ENCODE assay signal across 16 cellular contexts in the genomic region with DNA sequence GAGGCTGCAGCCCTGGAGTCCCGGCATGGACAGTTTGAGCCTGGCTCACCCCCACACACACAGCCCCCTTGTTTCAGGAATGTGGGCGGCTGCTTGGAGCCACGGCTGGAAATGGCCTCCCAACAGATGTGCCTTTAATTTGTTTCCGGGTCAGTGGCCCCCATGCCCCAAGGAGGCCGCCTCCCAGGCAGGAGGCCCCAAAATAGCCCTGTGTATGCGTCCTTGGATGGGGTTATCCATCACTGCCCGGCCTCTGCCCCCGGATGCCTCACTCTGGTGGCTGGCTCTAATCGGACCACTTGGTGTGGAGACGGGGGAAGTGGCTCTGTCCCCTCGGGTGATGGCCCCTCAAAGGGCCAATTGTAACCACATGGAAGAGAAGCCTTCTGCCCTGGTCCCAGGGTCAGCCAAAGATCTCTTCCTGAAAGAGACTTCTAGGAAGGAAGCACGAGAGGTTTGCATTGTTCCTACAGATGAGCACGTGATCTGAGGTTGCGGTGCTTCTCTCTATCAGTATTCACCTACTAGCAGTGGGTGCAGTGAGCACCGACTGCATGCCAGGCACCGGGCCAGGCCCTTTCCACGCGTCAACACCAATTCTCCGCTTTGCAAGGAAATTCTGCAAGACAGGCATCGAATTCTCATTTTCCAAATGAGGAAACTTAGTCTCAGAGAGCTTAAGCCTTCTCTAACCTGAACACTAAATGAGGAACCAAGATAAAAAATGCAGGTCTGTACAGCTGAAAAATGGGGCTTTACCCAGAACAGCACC.
DNase-seq lines count a peak whose midpoint lies in the region; ATAC-seq, FAIRE-seq and TF ChIP-seq lines count a peak whose summit lies in the region.
"Had no signal": no experiment of that assay in that cellular context is flagged by ENCODE, and none has a peak within 500 bp of the region (broad histone marks: within the 10 kb centered on the region; RNA-seq: fewer than 3 reads in every experiment).

No MANE protein-coding gene starts in this region.

- FAIRE-seq in HepG2 (lab: Jason Lieb, UNC) (no peak), frontal cortex (lab: Jason Lieb, UNC) (no peak)
- FAIRE-seq: GM18507 had no signal

- no peak overlapping the region for H2AFZ ChIP-seq in HepG2 (ENCODE audit: low read length)
- H2AFZ ChIP-seq: GM23248 had no signal

- H3K27me3 Mint-ChIP-seq in neural crest cell (ENCODE audit: low read depth) = no peaks in the 10 kb centered on the region

- POLR2A ChIA-PET in HepG2 (lab: Yijun Ruan, JAX) = no interaction called here

- H4K20me1 ChIP-seq in HepG2 (ENCODE audit: insufficient read depth, low read length) = no peaks in the 10 kb centered on the region; the same call in none of the 2 replicates
- H4K20me1 ChIP-seq: BLaER1 treated with 17β-estradiol and CSF1 and Interleukin-3, amounts not matched to agents 10 nM and 100 nM had no signal

- TF ChIP-seq RAD21 in liver (IDR thresholded peaks at IDR 0.05) = no peak
- TF ChIP-seq RAD21 in HepG2 (CRISPR knock-in tag; IDR thresholded peaks at IDR 0.05) = no peak

- no peaks in the 10 kb centered on the region for H3K36me3 Mint-ChIP-seq in neural crest cell (ENCODE audit: low read depth)
- H3K36me3 Mint-ChIP-seq: CD4-positive, CD25-positive, alpha-beta regulatory T cell had no signal

- TF ChIP-seq POLR2A in HepG2 (IDR thresholded peaks at IDR 0.05; ENCODE audit: insufficient read depth in 1 of 2, low read depth in 2 of 2, low read length in 2 of 2) = no peak

- H3K79me2 ChIP-seq in HepG2 (ENCODE audit: insufficient read depth, low read length) = no peaks in the 10 kb centered on the region

- H3K4me3 ChIP-seq in liver (ENCODE audit: low read depth in 1 of 3, low read length in 3 of 3) = no peak overlapping the region
- H3K4me3 ChIP-seq in HepG2 (replicated peaks in 1 of 3; ENCODE audit: insufficient read depth in 1 of 3, low read depth in 2 of 3, low read length in 3 of 3) = no peak overlapping the region
- H3K4me3 ChIP-seq: BLaER1 treated with 17β-estradiol and CSF1 and Interleukin-3, amounts not matched to agents 10 nM and 100 nM; GM23248 had no signal

- peak overlapping the region; percentile 66 for H3K27ac Mint-ChIP-seq in neural crest cell (ENCODE audit: unreplicated experiment)
- H3K27ac Mint-ChIP-seq: CD4-positive, CD25-positive, alpha-beta regulatory T cell had no signal

- no peaks in the 10 kb centered on the region for H3K4me1 ChIP-seq in liver (ENCODE audit: control insufficient read depth in 4 of 4, insufficient read depth in 4 of 4, low read length in 3 of 4)
- no peaks in the 10 kb centered on the region for H3K4me1 ChIP-seq in HepG2 (ENCODE audit: insufficient read depth, low read length)

- in situ Hi-C loops in HepG2 (cut with HindIII; ENCODE audit: extremely low pct_ligation_motif_present, low pct_unique_long_range_greater_than_20kb) (no loop called here), KBM-7 (cut with MboI; ENCODE audit: low pct_unique_long_range_greater_than_20kb, low sequenced_read_pairs) (no loop called here)

- H3K9ac ChIP-seq in liver (ENCODE audit: low read depth in 1 of 2, low read length in 2 of 2) = no peak overlapping the region
- no peak overlapping the region for H3K9ac ChIP-seq in HepG2 (ENCODE audit: insufficient read depth, low read depth, low read length)
- H3K9ac ChIP-seq: BLaER1 treated with 17β-estradiol and CSF1 and Interleukin-3, amounts not matched to agents 10 nM and 100 nM; GM23248 had no signal

- CTCF ChIA-PET in HepG2 (lab: Yijun Ruan, JAX; ENCODE audit: low intra/inter-chr PET ratio, low total read pairs) = no interaction called here

- no peaks in the 10 kb centered on the region for H3K36me3 ChIP-seq in liver (ENCODE audit: control insufficient read depth in 4 of 4, insufficient read depth in 3 of 4, low read depth in 1 of 4, low read length in 3 of 4)
- H3K36me3 ChIP-seq in HepG2 (replicated peaks in 1 of 2; ENCODE audit: control insufficient read depth in 1 of 2, insufficient read depth in 2 of 2, low read length in 2 of 2) = no peaks in the 10 kb centered on the region
- H3K36me3 ChIP-seq: BLaER1 treated with 17β-estradiol and CSF1 and Interleukin-3, amounts not matched to agents 10 nM and 100 nM had no signal

- DNase-seq in HepG2 (ENCODE audit: low spot score) (no peak), left kidney (ENCODE audit: low read depth, low spot score) (peak; percentile 87), neural crest cell (ENCODE audit: low read depth, low spot score) (peak; percentile 68), superior temporal gyrus (ENCODE audit: extremely low spot score) (no peak), KBM-7 (no peak), frontal cortex (ENCODE audit: low spot score in 2 of 2) (no peak), DMS79 (lab: John Stamatoyannopoulos, UW) (no peak)
- DNase-seq: ACHN; CD4-positive, CD25-positive, alpha-beta regulatory T cell; DMS53; GM23248; H7 had no signal

- TF ChIP-seq CTCF in liver (IDR thresholded peaks at IDR 0.05; ENCODE audit: low read depth, low read length, missing input control) = no peak
- no peak for TF ChIP-seq CTCF in HepG2 (CRISPR knock-in tag; IDR thresholded peaks at IDR 0.05)
- no peak for TF ChIP-seq CTCF in neural crest cell (conservative IDR thresholded peaks at IDR 0.05)

- peak overlapping the region; percentile 38 for H3K4me3 Mint-ChIP-seq in neural crest cell
- H3K4me3 Mint-ChIP-seq: CD4-positive, CD25-positive, alpha-beta regulatory T cell had no signal

- no peak overlapping the region for H3K4me2 ChIP-seq in HepG2 (ENCODE audit: low read depth, low read length)
- H3K4me2 ChIP-seq: BLaER1 treated with 17β-estradiol and CSF1 and Interleukin-3, amounts not matched to agents 10 nM and 100 nM had no signal

- peaks cover 47% of the 10 kb centered on the region for H3K4me1 Mint-ChIP-seq in neural crest cell
- H3K4me1 Mint-ChIP-seq: CD4-positive, CD25-positive, alpha-beta regulatory T cell had no signal

- ATAC-seq in HepG2 = no peak

- H3K9me3 Mint-ChIP-seq in neural crest cell = peaks cover 6% of the 10 kb centered on the region

- no TSS peak for BruUV-seq in HepG2 (replicated peaks; lab: Mats Ljungman, UMichigan)

- H3K27ac ChIP-seq in liver (ENCODE audit: low read depth in 1 of 2, low read length in 2 of 2) (no peak overlapping the region), HepG2 (ENCODE audit: extremely low read length, insufficient read depth, low read length) (no peak overlapping the region)
- H3K27ac ChIP-seq: BLaER1 treated with 17β-estradiol and CSF1 and Interleukin-3, amounts not matched to agents 10 nM and 100 nM; GM23248; HL-60 had no signal

- TF ChIP-seq EP300 in HepG2 (IDR thresholded peaks at IDR 0.05; ENCODE audit: low read depth in 2 of 2, low read length in 2 of 2) (no peak), HepG2 (CRISPR knock-in tag; IDR thresholded peaks at IDR 0.05; ENCODE audit: borderline replicate concordance) (no peak)

- 80% methylated on average over 20 of the region's 20 CpGs for WGBS in liver
- 63% methylated on average over 14 of the region's 20 CpGs for WGBS in HepG2 (ENCODE audit: low lambda C conversion rate)

- H3K9me3 ChIP-seq in liver (ENCODE audit: control insufficient read depth in 4 of 4, low read length in 3 of 4) (no peaks in the 10 kb centered on the region), HepG2 (ENCODE audit: low read length) (no peaks in the 10 kb centered on the region)
- H3K9me3 ChIP-seq: BLaER1 treated with 17β-estradiol and CSF1 and Interleukin-3, amounts not matched to agents 10 nM and 100 nM had no signal

- no peaks in the 10 kb centered on the region for H3K27me3 ChIP-seq in liver (ENCODE audit: control insufficient read depth in 4 of 4, insufficient read depth in 4 of 4, low read length in 3 of 4)
- peaks cover 2 to 34% of the 10 kb centered on the region in 2 experiments; a peak in 3 of 5 replicates for H3K27me3 ChIP-seq in HepG2 (ENCODE audit: control insufficient read depth in 1 of 2, insufficient read depth in 2 of 2, low read length in 2 of 2)
- H3K27me3 ChIP-seq: BLaER1 treated with 17β-estradiol and CSF1 and Interleukin-3, amounts not matched to agents 10 nM and 100 nM had no signal

- intact Hi-C loops in HepG2 (cut with micrococcal nuclease; ENCODE audit: unreplicated experiment) = no loop called here

TF ChIP-seq in liver, 16 proteins besides CTCF, POLR2A, EP300 and RAD21:
- TF ChIP-seq GABPA (IDR thresholded peaks at IDR 0.05 in 1 of 2, conservative IDR thresholded peaks at IDR 0.05 in 1 of 2) (no peak), NR2F2 (IDR thresholded peaks at IDR 0.05) (peak; percentile 83)

TF ChIP-seq in HepG2, 621 proteins besides CTCF, POLR2A, EP300 and RAD21 (continues in another document):
- TF ChIP-seq DPF2 (CRISPR knock-in tag; IDR thresholded peaks at IDR 0.05; ENCODE audit: borderline replicate concordance, low read depth) = no peak
- TF ChIP-seq, protein P1, sequence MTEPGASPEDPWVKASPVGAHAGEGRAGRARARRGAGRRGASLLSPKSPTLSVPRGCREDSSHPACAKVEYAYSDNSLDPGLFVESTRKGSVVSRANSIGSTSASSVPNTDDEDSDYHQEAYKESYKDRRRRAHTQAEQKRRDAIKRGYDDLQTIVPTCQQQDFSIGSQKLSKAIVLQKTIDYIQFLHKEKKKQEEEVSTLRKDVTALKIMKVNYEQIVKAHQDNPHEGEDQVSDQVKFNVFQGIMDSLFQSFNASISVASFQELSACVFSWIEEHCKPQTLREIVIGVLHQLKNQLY (CRISPR knock-in tag; IDR thresholded peaks at IDR 0.05) = no peak
- TF ChIP-seq, protein P2, sequence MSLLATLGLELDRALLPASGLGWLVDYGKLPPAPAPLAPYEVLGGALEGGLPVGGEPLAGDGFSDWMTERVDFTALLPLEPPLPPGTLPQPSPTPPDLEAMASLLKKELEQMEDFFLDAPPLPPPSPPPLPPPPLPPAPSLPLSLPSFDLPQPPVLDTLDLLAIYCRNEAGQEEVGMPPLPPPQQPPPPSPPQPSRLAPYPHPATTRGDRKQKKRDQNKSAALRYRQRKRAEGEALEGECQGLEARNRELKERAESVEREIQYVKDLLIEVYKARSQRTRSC (CRISPR knock-in tag; IDR thresholded peaks at IDR 0.05; ENCODE audit: low read depth) = no peak
- TF ChIP-seq, protein P3, sequence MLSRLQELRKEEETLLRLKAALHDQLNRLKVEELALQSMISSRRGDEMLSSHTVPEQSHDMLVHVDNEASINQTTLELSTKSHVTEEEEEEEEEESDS (CRISPR knock-in tag; IDR thresholded peaks at IDR 0.05; ENCODE audit: borderline replicate concordance) = no peak
- TF ChIP-seq POLR2AphosphoS5 (IDR thresholded peaks at IDR 0.05; ENCODE audit: low read depth, low read length) = no peak
- no peak for TF ChIP-seq ZNF282 (IDR thresholded peaks at IDR 0.05; ENCODE audit: partially characterized antibody)
- no peak for TF ChIP-seq REPIN1 (CRISPR knock-in tag; IDR thresholded peaks at IDR 0.05; ENCODE audit: borderline replicate concordance, low read depth)

Comparison
In these comparisons a context has a peak if more than half of its experiments do, and no peak if none do; other contexts are left out.
1. DNase-seq: peak in left kidney (single experiment) and neural crest cell (single experiment); none in HepG2 (single experiment), superior temporal gyrus (single experiment), KBM-7 (single experiment), frontal cortex (0 of 2) and DMS79 (single experiment).